Comparison of ENCODE assay signal across 27 cellular contexts in genomic region chr4:106614446-106614845, GRCh38.
DNase-seq lines count a peak whose midpoint lies in the region; ATAC-seq and TF ChIP-seq lines count a peak whose summit lies in the region.
"Had no signal": no experiment of that assay in that cellular context is flagged by ENCODE, and none has a peak within 500 bp of the region (broad histone marks: within the 10 kb centered on the region; RNA-seq: fewer than 3 reads in every experiment).

No MANE protein-coding gene starts in this region.

- H3K27me3 Mint-ChIP-seq in chondrocyte (ENCODE audit: low read depth) (no peaks in the 10 kb centered on the region), mesothelial cell of epicardium (ENCODE audit: low read depth) (no peaks in the 10 kb centered on the region)
- H3K27me3 Mint-ChIP-seq: activated CD8-positive, alpha-beta memory T cell treated with anti-CD3 and anti-CD28 coated beads, Interleukin-2, amount 10 ng/mL, durations not matched to agents 7 days and 5 days; activated naive CD8-positive, alpha-beta T cell; activated T-helper 17 cell treated with anti-CD3 and anti-CD28 coated beads, Interleukin-2, amount 50 U/mL, for 72 hours; memory B cell; progenitor cell of endocrine pancreas; stimulated activated naive CD8-positive, alpha-beta T cell treated with anti-CD3 and anti-CD28 coated beads, Interleukin-15, Interleukin-2, amounts not matched to agents 100 ng/mL and 50 ng/mL, for 24 hours had no signal

- H3K36me3 Mint-ChIP-seq in chondrocyte (ENCODE audit: low read depth) (no peaks in the 10 kb centered on the region), mesothelial cell of epicardium (no peaks in the 10 kb centered on the region)
- H3K36me3 Mint-ChIP-seq: activated CD8-positive, alpha-beta memory T cell treated with anti-CD3 and anti-CD28 coated beads, Interleukin-2, amount 10 ng/mL, durations not matched to agents 7 days and 5 days; activated naive CD8-positive, alpha-beta T cell; memory B cell had no signal

- H3K27ac Mint-ChIP-seq in chondrocyte (ENCODE audit: unreplicated experiment) = peak overlapping the region; percentile 88
- peak overlapping the region; percentile 54 for H3K27ac Mint-ChIP-seq in mesothelial cell of epicardium
- H3K27ac Mint-ChIP-seq: activated CD8-positive, alpha-beta memory T cell treated with anti-CD3 and anti-CD28 coated beads, Interleukin-2, amount 10 ng/mL, durations not matched to agents 7 days and 5 days; activated naive CD8-positive, alpha-beta T cell; activated T-helper 17 cell treated with anti-CD3 and anti-CD28 coated beads, Interleukin-2, amount 50 U/mL, for 72 hours; memory B cell; nephron progenitor cell; progenitor cell of endocrine pancreas; stimulated activated naive CD8-positive, alpha-beta T cell treated with anti-CD3 and anti-CD28 coated beads, Interleukin-15, Interleukin-2, amounts not matched to agents 100 ng/mL and 50 ng/mL, for 24 hours had no signal

- peak; percentile 34 for DNase-seq in AG09319 (ENCODE audit: extremely low read depth, low read depth)
- DNase-seq in LHCN-M2 (ENCODE audit: low read depth) = peak; percentile 20
- DNase-seq in chondrocyte (ENCODE audit: low spot score) = no peak
- DNase-seq in mesothelial cell of epicardium (ENCODE audit: low spot score in 2 of 2, unreplicated experiment in 2 of 2) = no peak
- DNase-seq in NCI-H2029 treated with DMSO at 0.1 percent for 48 hours (lab: John Stamatoyannopoulos, UW) = no peak
- DNase-seq in glomerular visceral epithelial cell (ENCODE audit: extremely low spot score) = no peak
- DNase-seq: activated CD4-positive, alpha-beta T cell treated with anti-CD3 and anti-CD28 coated beads for 48 hours; activated CD8-positive, alpha-beta memory T cell treated with anti-CD3 and anti-CD28 coated beads, Interleukin-2, amount 10 ng/mL, durations not matched to agents 7 days and 5 days; AML-193; brain microvascular endothelial cell; DMS79 treated with DMSO at 0.1 percent for 48 hours; foreskin melanocyte; NCI-H1417 treated with DMSO at 0.1 percent for 48 hours; NCI-H524 treated with DMSO at 0.1 percent for 48 hours; nephron progenitor cell; Right ventricle myocardium superior; small intestine; stimulated activated CD4-positive, alpha-beta T cell treated with anti-CD3 and anti-CD28 coated beads, Interleukin-4, amount 100 ng/mL, for 1 hour; T-helper 1 cell; transverse colon had no signal

- TF ChIP-seq CTCF in AG09319 (IDR thresholded peaks at IDR 0.05; ENCODE audit: low read depth, low read length) (no peak), chondrocyte (IDR thresholded peaks at IDR 0.05) (no peak), mesothelial cell of epicardium (IDR thresholded peaks at IDR 0.05; ENCODE audit: unreplicated experiment) (no peak)

- H3K4me3 Mint-ChIP-seq in chondrocyte (ENCODE audit: unreplicated experiment) (peak overlapping the region; percentile 67), mesothelial cell of epicardium (no peak overlapping the region)
- H3K4me3 Mint-ChIP-seq: activated CD8-positive, alpha-beta memory T cell treated with anti-CD3 and anti-CD28 coated beads, Interleukin-2, amount 10 ng/mL, durations not matched to agents 7 days and 5 days; activated naive CD8-positive, alpha-beta T cell; activated T-helper 17 cell treated with anti-CD3 and anti-CD28 coated beads, Interleukin-2, amount 50 U/mL, for 72 hours; memory B cell; nephron progenitor cell; stimulated activated naive CD8-positive, alpha-beta T cell treated with anti-CD3 and anti-CD28 coated beads, Interleukin-15, Interleukin-2, amounts not matched to agents 100 ng/mL and 50 ng/mL, for 24 hours had no signal

- ATAC-seq in GM21515 (IDR thresholded peaks at IDR 0.05; ENCODE audit: unreplicated experiment) = no peak
- no peak for ATAC-seq in GM19463 (IDR thresholded peaks at IDR 0.05; ENCODE audit: unreplicated experiment)
- ATAC-seq: activated CD8-positive, alpha-beta memory T cell treated with anti-CD3 and anti-CD28 coated beads, Interleukin-2, amount 10 ng/mL, durations not matched to agents 7 days and 5 days; activated T-helper 17 cell treated with anti-CD3 and anti-CD28 coated beads, Interleukin-2, amount 50 U/mL, for 72 hours had no signal

- H3K4me1 Mint-ChIP-seq in chondrocyte (ENCODE audit: low read depth) (peaks cover 27% of the 10 kb centered on the region), mesothelial cell of epicardium (peaks cover 27% of the 10 kb centered on the region)
- H3K4me1 Mint-ChIP-seq: activated CD8-positive, alpha-beta memory T cell treated with anti-CD3 and anti-CD28 coated beads, Interleukin-2, amount 10 ng/mL, durations not matched to agents 7 days and 5 days; activated T-helper 17 cell treated with anti-CD3 and anti-CD28 coated beads, Interleukin-2, amount 50 U/mL, for 72 hours; memory B cell had no signal

- H3K9me3 Mint-ChIP-seq in chondrocyte (ENCODE audit: low read depth) = no peaks in the 10 kb centered on the region
- peaks cover 6% of the 10 kb centered on the region for H3K9me3 Mint-ChIP-seq in mesothelial cell of epicardium
- H3K9me3 Mint-ChIP-seq: memory B cell had no signal

Comparison
In these comparisons a context has a peak if more than half of its experiments do, and no peak if none do; other contexts are left out.
1. DNase-seq: peak in AG09319 (single experiment) and LHCN-M2 (single experiment); none in chondrocyte (single experiment), mesothelial cell of epicardium (0 of 2), NCI-H2029 treated with DMSO at 0.1 percent for 48 hours (single experiment) and glomerular visceral epithelial cell (single experiment).